Comparison of ENCODE assay signal across 20 cellular contexts in genomic region chr6:29790626-29791025, GRCh38. TPM values are rescaled to one million over a fixed set of nuclear protein-coding genes. Genes with fewer than 3 reads are reported as not detected.
DNase-seq lines count a peak whose midpoint lies in the region; ATAC-seq, FAIRE-seq and TF ChIP-seq lines count a peak whose summit lies in the region.
"Had no signal": no experiment of that assay in that cellular context is flagged by ENCODE, and none has a peak within 500 bp of the region (broad histone marks: within the 10 kb centered on the region; RNA-seq: fewer than 3 reads in every experiment).

No MANE protein-coding gene starts in this region.

- no peak overlapping the region for H2AFZ ChIP-seq in keratinocyte (ENCODE audit: control insufficient read depth, low read length)

- H3K27ac Mint-ChIP-seq in activated B cell treated with CpG ODN at 0.5 μM for 24 hours = peak overlapping the region; percentile 47
- H3K27ac Mint-ChIP-seq: activated naive CD8-positive, alpha-beta T cell treated with anti-CD3 and anti-CD28 coated beads, Interleukin-2, amount 10 ng/mL, durations not matched to agents 7 days and 5 days; progenitor cell of endocrine pancreas had no signal

- dilution Hi-C loops in keratinocyte (cut with MboI; ENCODE audit: extremely low pct_ligation_motif_present, low sequenced_read_pairs) = no loop called here

- TF ChIP-seq POLR2A in adrenal gland (IDR thresholded peaks at IDR 0.05) = no peak

- peaks cover 12% of the 10 kb centered on the region for H3K4me1 Mint-ChIP-seq in activated B cell treated with CpG ODN at 0.5 μM for 24 hours

- intact Hi-C loops in activated B cell treated with CpG ODN at 0.5 μM for 24 hours (cut with micrococcal nuclease) (no loop called here), adrenal gland (cut with DNase I) (no loop called here)

- H3K9ac ChIP-seq in keratinocyte (ENCODE audit: control insufficient read depth, extremely low read depth, insufficient read depth, low read length) = peak overlapping the region; percentile 95

- H3K4me3 ChIP-seq in keratinocyte (ENCODE audit: control insufficient read depth in 2 of 3, extremely low read depth in 1 of 3, insufficient read depth in 2 of 3, low read depth in 1 of 3, low read length in 3 of 3) (peak overlapping the region; percentile 66 to 82 (median 82)), small intestine (ENCODE audit: low read depth in 1 of 2, low read length in 2 of 2) (no peak overlapping the region), adrenal gland (no peak overlapping the region)
- H3K4me3 ChIP-seq: tibial nerve had no signal

- H3K9me3 ChIP-seq in keratinocyte (ENCODE audit: control insufficient read depth, low read depth, low read length) (no peaks in the 10 kb centered on the region), small intestine (ENCODE audit: control insufficient read depth, low read depth) (no peaks in the 10 kb centered on the region), adrenal gland (replicated peaks in 1 of 3) (no peaks in the 10 kb centered on the region)
- H3K9me3 ChIP-seq: tibial nerve had no signal

- peaks cover 31% of the 10 kb centered on the region for H3K27me3 Mint-ChIP-seq in activated B cell treated with CpG ODN at 0.5 μM for 24 hours

- TF ChIP-seq CTCF in activated B cell treated with CpG ODN at 0.5 μM for 24 hours (IDR thresholded peaks at IDR 0.05) = no peak
- TF ChIP-seq CTCF in keratinocyte (optimal IDR thresholded peaks at IDR 0.05 in 1 of 3, IDR thresholded peaks at IDR 0.05 in 1 of 3, conservative IDR thresholded peaks at IDR 0.05 in 1 of 3; ENCODE audit: extremely low read depth in 1 of 3, insufficient read depth in 2 of 3, low read length in 3 of 3) = no peak
- no peak for TF ChIP-seq CTCF in adrenal gland (IDR thresholded peaks at IDR 0.05)

- H3K36me3 Mint-ChIP-seq in activated B cell treated with CpG ODN at 0.5 μM for 24 hours (ENCODE audit: low read depth) = no peaks in the 10 kb centered on the region
- H3K36me3 Mint-ChIP-seq: activated naive CD8-positive, alpha-beta T cell treated with anti-CD3 and anti-CD28 coated beads, Interleukin-2, amount 10 ng/mL, durations not matched to agents 7 days and 5 days had no signal

- no peak overlapping the region for H3K4me3 Mint-ChIP-seq in activated B cell treated with CpG ODN at 0.5 μM for 24 hours

- DNase-seq in HPDE6-E6E7 (ENCODE audit: extremely low spot score) (peak; percentile 66), activated B cell treated with CpG ODN at 0.5 μM for 24 hours (no peak), keratinocyte (ENCODE audit: low read depth, low spot score) (peak; percentile 99), small intestine (peak; percentile 20), caudate nucleus (lab: John Stamatoyannopoulos, UW) (no peak), pons (ENCODE audit: low spot score) (no peak), adrenal gland (no peak), dermis blood vessel endothelial cell (no peak)
- DNase-seq: activated CD4-positive, alpha-beta T cell treated with anti-CD3 and anti-CD28 coated beads, Interleukin-2, amount 50 U/mL, for 4 hours; activated naive CD8-positive, alpha-beta T cell treated with anti-CD3 and anti-CD28 coated beads, Interleukin-2, amount 10 ng/mL, durations not matched to agents 7 days and 5 days; activated T-cell treated with anti-CD3 and anti-CD28 coated beads, Interleukin-2, amount 50 U/mL, for 4 hours; DMS153; KG1; NCI-H2171 treated with DMSO at 0.1 percent for 48 hours; stimulated activated naive B cell treated with anti-CD40 and anti-IgM and Interleukin-4, amounts not matched to agents 10 μg/mL and 1 μg/mL and 100 μg/mL, for 72 hours had no signal

- no peaks in the 10 kb centered on the region for H3K9me1 ChIP-seq in keratinocyte (ENCODE audit: control insufficient read depth, extremely low read depth, insufficient read depth, low read length)

- CTCF ChIA-PET in activated B cell treated with CpG ODN at 0.5 μM for 24 hours (lab: Charles Lee) = no interaction called here

- 73 to 83% (median 79%) methylated on average over 3 of the region's 3 CpGs for WGBS in small intestine, 3 donors
- 87 to 91% (median 88%) methylated on average over 3 of the region's 3 CpGs for WGBS in adrenal gland, 4 donors

- H3K27ac ChIP-seq in keratinocyte (ENCODE audit: control insufficient read depth, insufficient read depth, low read length) = peak overlapping the region; percentile 98
- no peak overlapping the region for H3K27ac ChIP-seq in small intestine (ENCODE audit: low read depth in 1 of 2, low read length in 1 of 2)
- H3K27ac ChIP-seq in caudate nucleus (ENCODE audit: low read depth, low read length) = no peak overlapping the region
- no peak overlapping the region for H3K27ac ChIP-seq in adrenal gland
- H3K27ac ChIP-seq: HL-60, tibial nerve had no signal

- H3K36me3 ChIP-seq in keratinocyte (ENCODE audit: control insufficient read depth in 2 of 2, extremely low read depth in 1 of 2, insufficient read depth in 2 of 2, low read length in 2 of 2) (peaks cover 0 to 2% of the 10 kb centered on the region in 2 experiments), small intestine (ENCODE audit: control insufficient read depth in 2 of 2, insufficient read depth in 2 of 2, low read length in 2 of 2) (no peaks in the 10 kb centered on the region), adrenal gland (replicated peaks in 1 of 2) (no peaks in the 10 kb centered on the region)
- H3K36me3 ChIP-seq: tibial nerve had no signal

- peaks cover 7% of the 10 kb centered on the region for H3K79me2 ChIP-seq in keratinocyte (ENCODE audit: control insufficient read depth, insufficient read depth, low read length)

- H3K27me3 ChIP-seq in keratinocyte (ENCODE audit: control insufficient read depth, extremely low read depth, insufficient read depth, low read length) = no peaks in the 10 kb centered on the region
- peaks cover 0 to 9% of the 10 kb centered on the region in 2 donors for H3K27me3 ChIP-seq in small intestine (ENCODE audit: control insufficient read depth in 2 of 2, insufficient read depth in 2 of 2, low read length in 2 of 2)
- H3K27me3 ChIP-seq in adrenal gland = no peaks in the 10 kb centered on the region

- H3K4me2 ChIP-seq in keratinocyte (ENCODE audit: control insufficient read depth, extremely low read depth, insufficient read depth, low read depth, low read length) = peak overlapping the region; percentile 90

- no peaks in the 10 kb centered on the region for H4K20me1 ChIP-seq in keratinocyte (ENCODE audit: control insufficient read depth, extremely low read depth, insufficient read depth, low read length)

- peaks cover 18% of the 10 kb centered on the region for H3K4me1 ChIP-seq in keratinocyte (ENCODE audit: control insufficient read depth, extremely low read depth, insufficient read depth, low read length)
- H3K4me1 ChIP-seq in small intestine (ENCODE audit: control insufficient read depth in 2 of 2, insufficient read depth in 1 of 2, low read depth in 1 of 2, low read length in 1 of 2) = peaks cover 0 to 4% of the 10 kb centered on the region in 2 donors
- H3K4me1 ChIP-seq in adrenal gland (replicated peaks in 1 of 2) = peaks cover 0 to 10% of the 10 kb centered on the region in 2 donors

- no peak for ATAC-seq in activated B cell treated with CpG ODN at 0.5 μM for 24 hours (ENCODE audit: low read depth)
- ATAC-seq: activated T-cell treated with anti-CD3 and anti-CD28 coated beads, Interleukin-2, amount 50 U/mL, for 4 hours; stimulated activated naive B cell treated with anti-CD40 and anti-IgM and Interleukin-4, amounts not matched to agents 10 μg/mL and 1 μg/mL and 100 μg/mL, for 72 hours had no signal

- FAIRE-seq in keratinocyte (lab: Jason Lieb, UNC) = peak; percentile 94
- FAIRE-seq in small intestine (lab: Jason Lieb, UNC) = no peak

- peaks cover 11% of the 10 kb centered on the region for H3K9me3 Mint-ChIP-seq in activated B cell treated with CpG ODN at 0.5 μM for 24 hours

- POLR2A ChIA-PET in activated B cell treated with CpG ODN at 0.5 μM for 24 hours (lab: Charles Lee) = interaction anchor here (0.9 to 1.5 kb wide), 2 partner anchors 63 to 151 kb away, joined by 3 to 9 read pairs; no protein-coding TSS in a partner anchor

RNA-seq across cellular contexts. Expression of gene HLA-G, which starts 37.0 kb away (rescaled TPM):
- total RNA-seq in activated B cell treated with CpG ODN at 0.5 μM for 24 hours = 5.4 and 8.5 TPM in 2 replicates
- 0.84 to 1.9 TPM (median 0.89 TPM) in 3 replicates for polyA plus RNA-seq in keratinocyte
- 9.7 TPM for polyA plus RNA-seq in keratinocyte (2011; ENCODE audit: low read depth)
- polyA plus RNA-seq in keratinocyte (2011; cell fraction: cytosol; rRNA removed) = 0.65 and 0.68 TPM in 2 replicates
- polyA plus RNA-seq in keratinocyte (2011; cell fraction: nucleus; rRNA removed) = 2.3 and 3.8 TPM in 2 replicates
- 1.0 and 10.0 TPM in 2 replicates for polyA plus RNA-seq in keratinocyte (2012; ENCODE audit: low replicate concordance)
- polyA minus RNA-seq in keratinocyte = 0.10 to 1.7 TPM in 2 of 3 replicates, not detected in the other
- not detected for polyA minus RNA-seq in keratinocyte (2011; cell fraction: cytosol; rRNA and poly(A)+ RNA removed)
- polyA minus RNA-seq in keratinocyte (2011; cell fraction: nucleus; rRNA and poly(A)+ RNA removed) = 0.70 and 0.74 TPM in 2 replicates
- 1 to 10 TPM in 1 of 3 donors, under 1 TPM in 1, not detected in 1; 0.85 to 5.6 TPM for polyA plus RNA-seq in small intestine
- 1 to 10 TPM in 1 of 8 donors, under 1 TPM in 4, not detected in 3; 0.14 to 1.6 (median 0.32) TPM for total RNA-seq in adrenal gland
- polyA plus RNA-seq in adrenal gland = not detected
- total RNA-seq in dermis blood vessel endothelial cell = not detected in 2 replicates
- total RNA-seq: myocyte, RPMI7951, tibial nerve had no signal

Comparison
In these comparisons a context has a peak if more than half of its experiments do, and no peak if none do; other contexts are left out.
1. DNase-seq: peak in HPDE6-E6E7 (single experiment), keratinocyte (single experiment) and small intestine (single experiment); none in activated B cell treated with CpG ODN at 0.5 μM for 24 hours (single experiment), caudate nucleus (0 of 61), pons (single experiment), adrenal gland (0 of 7) and dermis blood vessel endothelial cell (single experiment).
2. H3K4me3 ChIP-seq: peak in keratinocyte (3 of 3); none in small intestine (0 of 2) and adrenal gland (0 of 4).